Comparison of ENCODE assay signal across 16 cellular contexts in genomic region chr4:95085118-95085833, GRCh38.
DNase-seq lines count a peak whose midpoint lies in the region; ATAC-seq and TF ChIP-seq lines count a peak whose summit lies in the region.
"Had no signal": no experiment of that assay in that cellular context is flagged by ENCODE, and none has a peak within 500 bp of the region (broad histone marks: within the 10 kb centered on the region; RNA-seq: fewer than 3 reads in every experiment).

No MANE protein-coding gene starts in this region.

- POLR2A ChIA-PET in CD4-positive, alpha-beta memory T cell (lab: Charles Lee; ENCODE audit: partially characterized antibody) = no interaction called here

- H3K9me3 ChIP-seq in BLaER1 treated with 17β-estradiol and CSF1 and Interleukin-3, amounts not matched to agents 10 nM and 100 nM (replicated peaks in 1 of 11) = no peaks in the 10 kb centered on the region
- H3K9me3 ChIP-seq in CD4-positive, alpha-beta memory T cell (ENCODE audit: control insufficient read depth in 1 of 2, low read length in 2 of 2) = no peaks in the 10 kb centered on the region
- no peaks in the 10 kb centered on the region for H3K9me3 ChIP-seq in Loucy (ENCODE audit: insufficient read depth, low read depth, low read length)
- H3K9me3 ChIP-seq: HAP-1, MG63 had no signal

- peak overlapping the region in 8 of 11 experiments; percentile 11 to 53 (median 32); a peak in 13 of 22 replicates for H3K4me2 ChIP-seq in BLaER1 treated with 17β-estradiol and CSF1 and Interleukin-3, amounts not matched to agents 10 nM and 100 nM
- peak overlapping the region; percentile 5 for H3K4me2 ChIP-seq in Loucy (ENCODE audit: low read depth, low read length, poor library complexity, severe bottlenecking)

- ATAC-seq in GM18907 (IDR thresholded peaks at IDR 0.05; ENCODE audit: unreplicated experiment) (no peak), GM18858 (IDR thresholded peaks at IDR 0.05; ENCODE audit: unreplicated experiment) (no peak)
- ATAC-seq: HepG2 had no signal

- no peaks in the 10 kb centered on the region for H3F3A ChIP-seq in Loucy (ENCODE audit: low read depth)

- TF ChIP-seq CTCF in Loucy (conservative IDR thresholded peaks at IDR 0.05; ENCODE audit: low read length) (no peak), choroid plexus epithelial cell (conservative IDR thresholded peaks at IDR 0.05; ENCODE audit: low read depth, low read length) (no peak)

- H3K4me3 ChIP-seq in BLaER1 treated with 17β-estradiol and CSF1 and Interleukin-3, amounts not matched to agents 10 nM and 100 nM = no peak overlapping the region
- H3K4me3 ChIP-seq in CD4-positive, alpha-beta memory T cell (ENCODE audit: low read length in 2 of 2) = no peak overlapping the region
- H3K4me3 ChIP-seq in Loucy (ENCODE audit: low read length, poor library complexity, severe bottlenecking) = no peak overlapping the region
- no peak overlapping the region for H3K4me3 ChIP-seq in choroid plexus epithelial cell (ENCODE audit: low read depth, low read length)
- H3K4me3 ChIP-seq: dorsolateral prefrontal cortex, HAP-1, MG63 had no signal

- peaks cover 0 to 3% of the 10 kb centered on the region in 2 donors for H3K27me3 Mint-ChIP-seq in CD4-positive, alpha-beta memory T cell

- CTCF ChIA-PET in CD4-positive, alpha-beta memory T cell (lab: Charles Lee; ENCODE audit: partially characterized antibody) = no interaction called here

- no peaks in the 10 kb centered on the region for H3K36me3 ChIP-seq in BLaER1 treated with 17β-estradiol and CSF1 and Interleukin-3, amounts not matched to agents 10 nM and 100 nM
- no peaks in the 10 kb centered on the region for H3K36me3 ChIP-seq in CD4-positive, alpha-beta memory T cell (ENCODE audit: insufficient read depth, low read length)
- no peaks in the 10 kb centered on the region for H3K36me3 ChIP-seq in Loucy (ENCODE audit: insufficient read depth, low read length)
- H3K36me3 ChIP-seq: HAP-1, MG63 had no signal

- no peak for DNase-seq in CD4-positive, alpha-beta memory T cell
- peak; percentile 35 for DNase-seq in choroid plexus epithelial cell (ENCODE audit: low read depth)
- no peak for DNase-seq in NCI-H2227 treated with DMSO at 0.1 percent for 48 hours (lab: John Stamatoyannopoulos, UW)
- DNase-seq in kidney glomerular epithelial cell (lab: John Stamatoyannopoulos, UW) = no peak
- DNase-seq: dorsolateral prefrontal cortex; GF-D8; MG63; stimulated activated CD4-positive, alpha-beta T cell treated with anti-CD3 and anti-CD28 coated beads, Interleukin-4, amount 100 ng/mL, for 24 hours had no signal

- peaks cover 5 to 10% (median 6%) of the 10 kb centered on the region in 4 donors for H3K4me1 Mint-ChIP-seq in CD4-positive, alpha-beta memory T cell

- no peaks in the 10 kb centered on the region for H3K27me3 ChIP-seq in BLaER1 treated with 17β-estradiol and CSF1 and Interleukin-3, amounts not matched to agents 10 nM and 100 nM
- H3K27me3 ChIP-seq in CD4-positive, alpha-beta memory T cell (ENCODE audit: insufficient read depth, low read length) = no peaks in the 10 kb centered on the region
- H3K27me3 ChIP-seq in Loucy (ENCODE audit: insufficient read depth, low read length, poor library complexity, severe bottlenecking) = no peaks in the 10 kb centered on the region
- H3K27me3 ChIP-seq: dorsolateral prefrontal cortex, MG63 had no signal

- H3K36me3 Mint-ChIP-seq in CD4-positive, alpha-beta memory T cell = no peaks in the 10 kb centered on the region
- H3K36me3 Mint-ChIP-seq: mesothelial cell of epicardium had no signal

- peak overlapping the region; percentile 25; the same call in 1 of the 2 replicates for H2AFZ ChIP-seq in Loucy (ENCODE audit: low read length)

- H3K4me1 ChIP-seq in BLaER1 treated with 17β-estradiol and CSF1 and Interleukin-3, amounts not matched to agents 10 nM and 100 nM = peaks cover 0 to 13% (median 8%) of the 10 kb centered on the region in 10 experiments; a peak in 11 of 20 replicates
- H3K4me1 ChIP-seq in CD4-positive, alpha-beta memory T cell (ENCODE audit: insufficient read depth, low read length) = peaks cover 8% of the 10 kb centered on the region
- peaks cover 7% of the 10 kb centered on the region for H3K4me1 ChIP-seq in Loucy (ENCODE audit: insufficient read depth, low read length, poor library complexity, severe bottlenecking)
- H3K4me1 ChIP-seq: HAP-1 had no signal

- no peak overlapping the region for H3K27ac ChIP-seq in BLaER1 treated with 17β-estradiol and CSF1 and Interleukin-3, amounts not matched to agents 10 nM and 100 nM
- H3K27ac ChIP-seq in CD4-positive, alpha-beta memory T cell (ENCODE audit: low read depth, low read length) = no peak overlapping the region
- H3K27ac ChIP-seq: dorsolateral prefrontal cortex had no signal

- no peaks in the 10 kb centered on the region for H4K20me1 ChIP-seq in BLaER1 treated with 17β-estradiol and CSF1 and Interleukin-3, amounts not matched to agents 10 nM and 100 nM
- H4K20me1 ChIP-seq in Loucy (ENCODE audit: insufficient read depth, low read length, poor library complexity, severe bottlenecking) = no peaks in the 10 kb centered on the region

- no peaks in the 10 kb centered on the region for H3K9me3 Mint-ChIP-seq in CD4-positive, alpha-beta memory T cell
- H3K9me3 Mint-ChIP-seq: neural crest cell had no signal

- H3K4me3 Mint-ChIP-seq in CD4-positive, alpha-beta memory T cell = peak overlapping the region in 7 of 8 donors; percentile 16 to 57 (median 44)
- H3K4me3 Mint-ChIP-seq: mesothelial cell of epicardium, neural crest cell had no signal

- H3K27ac Mint-ChIP-seq in CD4-positive, alpha-beta memory T cell = peak overlapping the region in 4 of 7 donors; percentile 26 to 63 (median 54)
- H3K27ac Mint-ChIP-seq: mesothelial cell of epicardium had no signal

- intact Hi-C loops in CD4-positive, alpha-beta memory T cell (cut with micrococcal nuclease) = no loop called here

- H3K79me2 ChIP-seq in Loucy (ENCODE audit: insufficient read depth, low read length) = no peaks in the 10 kb centered on the region

- H3K9me2 ChIP-seq in Loucy (replicated peaks; ENCODE audit: low read depth, low read length) = no peaks in the 10 kb centered on the region

- H3K9ac ChIP-seq in BLaER1 treated with 17β-estradiol and CSF1 and Interleukin-3, amounts not matched to agents 10 nM and 100 nM = no peak overlapping the region
- H3K9ac ChIP-seq in Loucy (ENCODE audit: low read depth, low read length, poor library complexity, severe bottlenecking) = no peak overlapping the region
